Comparison of ENCODE assay signal across 8 cellular contexts in genomic region chr12:49740930-49741881, GRCh38. TPM values are rescaled to one million over a fixed set of nuclear protein-coding genes. Genes with fewer than 3 reads are reported as not detected.
A peak's percentile ranks its signal among the peaks of the same experiment; 100 is the strongest.
DNase-seq lines count a peak whose midpoint lies in the region; ATAC-seq lines count a peak whose summit lies in the region.

A gene with protein sequence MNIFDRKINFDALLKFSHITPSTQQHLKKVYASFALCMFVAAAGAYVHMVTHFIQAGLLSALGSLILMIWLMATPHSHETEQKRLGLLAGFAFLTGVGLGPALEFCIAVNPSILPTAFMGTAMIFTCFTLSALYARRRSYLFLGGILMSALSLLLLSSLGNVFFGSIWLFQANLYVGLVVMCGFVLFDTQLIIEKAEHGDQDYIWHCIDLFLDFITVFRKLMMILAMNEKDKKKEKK (plus strand): TSS chr12:49741557. CDS start chr12:49752494, 10,937 bp downstream.

- H3K9ac ChIP-seq in BLaER1 treated with 17β-estradiol and CSF1 and Interleukin-3, amounts not matched to agents 10 nM and 100 nM, result peak within 1 kb of the TSS; percentile 90 to 97 (median 95)

- ATAC-seq in GM19324 (IDR thresholded peaks at IDR 0.05; ENCODE audit: low FRiP score, unreplicated experiment) (peak; percentile 99), HG03520 (IDR thresholded peaks at IDR 0.05; ENCODE audit: unreplicated experiment) (peak; percentile 96), left lobe of liver (peak; percentile 87)

- H3K4me1 ChIP-seq in BLaER1 treated with 17β-estradiol and CSF1 and Interleukin-3, amounts not matched to agents 10 nM and 100 nM, result peaks cover 28 to 43% (median 34%) of the 10 kb centered on the region in 10 experiments

- H3K27me3 ChIP-seq in BLaER1 treated with 17β-estradiol and CSF1 and Interleukin-3, amounts not matched to agents 10 nM and 100 nM, result no peaks in the 10 kb centered on the region

- no peaks in the 10 kb centered on the region for H3K9me3 ChIP-seq in BLaER1 treated with 17β-estradiol and CSF1 and Interleukin-3, amounts not matched to agents 10 nM and 100 nM (replicated peaks in 1 of 11)

- H3K36me3 ChIP-seq in BLaER1 treated with 17β-estradiol and CSF1 and Interleukin-3, amounts not matched to agents 10 nM and 100 nM, result peaks cover 12 to 31% (median 21%) of the 10 kb centered on the region in 11 experiments; a peak in 20 of 22 replicates

- DNase-seq in NCI-H69 (lab: John Stamatoyannopoulos, UW) (peak; percentile 100), dedifferentiated amniotic fluid mesenchymal stem cell (ENCODE audit: extremely low spot score) (peak; percentile 100), left lobe of liver (ENCODE audit: low spot score) (peak; percentile 100)
- peak; percentile 98 for DNase-seq in activated CD4-positive, alpha-beta T cell treated with anti-CD3 and anti-CD28 coated beads, Interleukin-2, amount 50 U/mL, for 1 hour
- DNase-seq in stimulated activated CD4-positive, alpha-beta T cell treated with anti-CD3 and anti-CD28 coated beads, Interleukin-2, amount 100 ng/mL, for 48 hours, result peak; percentile 94 to 97

- H3K4me3 ChIP-seq in BLaER1 treated with 17β-estradiol and CSF1 and Interleukin-3, amounts not matched to agents 10 nM and 100 nM, result peak within 1 kb of the TSS; percentile 67 to 79 (median 75)

- peak within 1 kb of the TSS; percentile 90 to 98 (median 96) for H3K27ac ChIP-seq in BLaER1 treated with 17β-estradiol and CSF1 and Interleukin-3, amounts not matched to agents 10 nM and 100 nM

- peak within 1 kb of the TSS; percentile 82 to 98 (median 93) for H3K4me2 ChIP-seq in BLaER1 treated with 17β-estradiol and CSF1 and Interleukin-3, amounts not matched to agents 10 nM and 100 nM

- peaks cover 44 to 46% (median 45%) of the 10 kb centered on the region in 11 experiments for H4K20me1 ChIP-seq in BLaER1 treated with 17β-estradiol and CSF1 and Interleukin-3, amounts not matched to agents 10 nM and 100 nM

RNA-seq across cellular contexts. Expression of the gene that starts here (rescaled TPM):
- 1,081 TPM for total RNA-seq in left lobe of liver

Comparison
In these comparisons a context has a peak if more than half of its experiments do, and no peak if none do; other contexts are left out.
1. Peak in every context shown above with its lines: DNase-seq, ATAC-seq, H3K4me3 ChIP-seq and H3K27ac ChIP-seq.